1 cellular context compared by ENCODE assay signal in genomic region chr12:53069621-53070410, GRCh38.
TF ChIP-seq lines count a peak whose summit lies in the region.

No MANE protein-coding gene starts in this region.

TF ChIP-seq in IMR-90, 13 proteins besides CTCF, POLR2A, EP300 and RAD21 (continued from another document):
- no peak for TF ChIP-seq SMC3 (IDR thresholded peaks at IDR 0.05; ENCODE audit: low read depth, low read length)
